ENCODE assay signal across 16 cellular contexts in the genomic region with DNA sequence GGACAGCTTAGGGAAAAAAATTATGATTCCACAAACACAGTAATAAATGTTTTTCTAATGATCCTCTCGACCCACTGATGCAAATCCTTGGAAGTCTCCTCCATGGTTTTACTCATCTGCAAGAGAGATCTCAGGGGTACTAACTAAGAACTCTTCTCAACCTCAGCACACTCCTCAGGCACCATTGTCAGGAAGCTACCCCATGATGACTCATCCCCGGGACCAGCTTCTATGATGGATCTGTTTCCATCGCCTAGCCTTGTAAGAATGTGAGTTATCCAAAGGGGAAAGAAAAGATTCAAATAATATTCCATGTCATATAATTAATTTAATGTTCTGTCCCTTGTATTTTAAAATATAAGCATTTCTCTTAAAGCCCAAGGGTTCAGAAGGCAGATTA.
DNase-seq lines count a peak whose midpoint lies in the region; ATAC-seq, FAIRE-seq and TF ChIP-seq lines count a peak whose summit lies in the region.
"Had no signal": no experiment of that assay in that cellular context is flagged by ENCODE, and none has a peak within 500 bp of the region (broad histone marks: within the 10 kb centered on the region; RNA-seq: fewer than 3 reads in every experiment).

No MANE protein-coding gene starts in this region.

- H3K27me3 Mint-ChIP-seq in endothelial cell (ENCODE audit: unreplicated experiment) (peaks cover 2% of the 10 kb centered on the region), chondrocyte (ENCODE audit: low read depth) (peaks cover 4% of the 10 kb centered on the region)
- H3K27me3 Mint-ChIP-seq: CD4-positive, alpha-beta memory T cell had no signal

- TF ChIP-seq EP300 in A549 (IDR thresholded peaks at IDR 0.05): no peak
- TF ChIP-seq EP300 in H1 (IDR thresholded peaks at IDR 0.05; ENCODE audit: borderline replicate concordance in 1 of 2, low read depth in 2 of 2, low read length in 2 of 2): no peak

- FAIRE-seq in A549 (lab: Jason Lieb, UNC) (no peak), H1 (lab: Jason Lieb, UNC) (peak; percentile 60)
- FAIRE-seq: GM19239, HTR-8/SVneo had no signal

- DNase-seq in A549 (ENCODE audit: low read depth in 1 of 2, low spot score in 1 of 2) (no peak), HT1080 (ENCODE audit: low read depth) (peak; percentile 30), H1 (ENCODE audit: low read depth in 1 of 2, low spot score in 2 of 2) (no peak), islet precursor cell (peak; percentile 58), ureter (ENCODE audit: low spot score) (no peak), endothelial cell (ENCODE audit: low spot score) (no peak), chondrocyte (ENCODE audit: low spot score) (no peak)
- DNase-seq: BE2C; CD4-positive, alpha-beta memory T cell; DND-41; GF-D8; HCEC 1CT; HFFc6 had no signal

- H3K9me3 Mint-ChIP-seq in endothelial cell (ENCODE audit: unreplicated experiment) (no peaks in the 10 kb centered on the region), chondrocyte (ENCODE audit: low read depth) (peaks cover 7% of the 10 kb centered on the region)

- H3K27ac Mint-ChIP-seq in endothelial cell (ENCODE audit: unreplicated experiment) (no peak overlapping the region), chondrocyte (ENCODE audit: unreplicated experiment) (no peak overlapping the region)
- H3K27ac Mint-ChIP-seq: CD4-positive, alpha-beta memory T cell; HFFc6 had no signal

- H3K14ac ChIP-seq in H1 (ENCODE audit: insufficient read length): no peak overlapping the region

- no peak overlapping the region for H4K5ac ChIP-seq in H1 (ENCODE audit: insufficient read length, low read depth, low read length)

- H2BK12ac ChIP-seq in H1 (ENCODE audit: low read depth, low read length): no peak overlapping the region

- H3K4me2 ChIP-seq in A549 (no peak overlapping the region), H1 (ENCODE audit: insufficient read depth in 1 of 2, low read depth in 2 of 2, low read length in 2 of 2) (no peak overlapping the region)

- H4K20me1 ChIP-seq in H1 (replicated peaks in 1 of 2; ENCODE audit: control insufficient read depth in 1 of 2, insufficient read depth in 2 of 2, low read length in 2 of 2): no peaks in the 10 kb centered on the region

- H3K18ac ChIP-seq in H1 (ENCODE audit: extremely low read depth, low read length): no peak overlapping the region

- no peaks in the 10 kb centered on the region for H3K79me1 ChIP-seq in H1 (ENCODE audit: low read depth, low read length)

- H3K9me3 ChIP-seq in A549 (no peaks in the 10 kb centered on the region), H1 (ENCODE audit: insufficient read depth in 2 of 2, low read depth in 1 of 2, low read length in 1 of 2) (no peaks in the 10 kb centered on the region)
- H3K9me3 ChIP-seq: BE2C had no signal

- no peak for ATAC-seq in A549

- WGBS in A549 (ENCODE audit: missing lambda C conversion rate): 0% methylated on average over 3 of the region's 3 CpGs
- WGBS in H1 (ENCODE audit: extremely low coverage in 1 of 2, insufficient coverage in 1 of 2, insufficient read length in 1 of 2, insufficient replicate concordance in 2 of 2, low coverage in 1 of 2, low lambda C conversion rate in 2 of 2, missing lambda C conversion rate in 1 of 2), 2 experiments: 98% methylated on average over 3 of the region's 3 CpGs; no CpG with 5 or more reads in 1 of the 2 experiments

- no peaks in the 10 kb centered on the region for H3K36me3 ChIP-seq in H1 (ENCODE audit: control insufficient read depth in 2 of 4, insufficient read depth in 4 of 4, low read length in 3 of 4)
- H3K36me3 ChIP-seq: BE2C had no signal

- no peak overlapping the region for H2AK5ac ChIP-seq in H1 (ENCODE audit: low read depth, low read length)

- no peak overlapping the region for H2BK15ac ChIP-seq in H1 (ENCODE audit: low read length)

- no peak overlapping the region for H4K91ac ChIP-seq in H1 (replicated peaks; ENCODE audit: insufficient read length, low read length)

- H3K4me1 ChIP-seq in A549 (no peaks in the 10 kb centered on the region), H1 (replicated peaks in 1 of 4; ENCODE audit: control insufficient read depth in 3 of 4, insufficient read depth in 4 of 4, low read length in 3 of 4) (no peaks in the 10 kb centered on the region)
- H3K4me1 ChIP-seq: BE2C had no signal

- H3K4me1 Mint-ChIP-seq in endothelial cell (ENCODE audit: unreplicated experiment) (no peaks in the 10 kb centered on the region), chondrocyte (ENCODE audit: low read depth) (no peaks in the 10 kb centered on the region)
- H3K4me1 Mint-ChIP-seq: CD4-positive, alpha-beta memory T cell had no signal

- no peak overlapping the region for H2BK120ac ChIP-seq in H1 (replicated peaks; ENCODE audit: low read depth, low read length)

- POLR2A ChIA-PET in A549 (lab: Yijun Ruan, JAX) (no interaction called here), H1 (lab: Charles Lee; ENCODE audit: partially characterized antibody) (no interaction called here)

- no peak overlapping the region for H2BK20ac ChIP-seq in H1 (ENCODE audit: low read length)

- H3K79me2 ChIP-seq in H1 (ENCODE audit: control insufficient read depth in 1 of 2, insufficient read depth in 2 of 2, low read length in 2 of 2): no peaks in the 10 kb centered on the region

- 0 out of 2 replicates have a peak overlapping the region, but pooled peaks have one; percentile 53 for H2AFZ ChIP-seq in H1 (ENCODE audit: low read length)

- H3K36me3 Mint-ChIP-seq in endothelial cell (ENCODE audit: low read depth, unreplicated experiment) (no peaks in the 10 kb centered on the region), chondrocyte (ENCODE audit: low read depth) (no peaks in the 10 kb centered on the region)
- H3K36me3 Mint-ChIP-seq: CD4-positive, alpha-beta memory T cell had no signal

- H3K9ac ChIP-seq in H1 (replicated peaks in 1 of 4; ENCODE audit: extremely low read depth in 1 of 4, low read depth in 3 of 4, low read length in 3 of 4): no peak overlapping the region

- H3K4me3 ChIP-seq in A549 (no peak overlapping the region), H1 (ENCODE audit: extremely low read depth in 1 of 4, insufficient read depth in 2 of 4, low read depth in 3 of 4, low read length in 4 of 4) (no peak overlapping the region)

- H3K23ac ChIP-seq in H1 (ENCODE audit: insufficient read length): no peak overlapping the region

- H3K27me3 ChIP-seq in H1 (replicated peaks in 1 of 4; ENCODE audit: control insufficient read depth in 3 of 4, extremely low read depth in 1 of 4, insufficient read depth in 3 of 4, low read length in 3 of 4): no peaks in the 10 kb centered on the region
- H3K27me3 ChIP-seq: BE2C had no signal

- H3K4me3 Mint-ChIP-seq in endothelial cell (ENCODE audit: unreplicated experiment): no peak overlapping the region
- H3K4me3 Mint-ChIP-seq in chondrocyte (ENCODE audit: unreplicated experiment): no peak overlapping the region
- H3K4me3 Mint-ChIP-seq: CD4-positive, alpha-beta memory T cell; HFFc6 had no signal

- TF ChIP-seq POLR2A in A549 (IDR thresholded peaks at IDR 0.05; ENCODE audit: low read length) (no peak), H1 (IDR thresholded peaks at IDR 0.05; ENCODE audit: control extremely low read depth in 1 of 2, low read depth in 2 of 2, low read length in 2 of 2) (no peak)

- H4K8ac ChIP-seq in H1 (ENCODE audit: extremely low read depth, insufficient read depth, low read length): no peak overlapping the region

- H3K56ac ChIP-seq in H1 (replicated peaks; ENCODE audit: insufficient read length, low read depth, low read length): no peak overlapping the region

- H3K4ac ChIP-seq in H1 (replicated peaks; ENCODE audit: insufficient read length, low read depth, low read length): no peak overlapping the region

- TF ChIP-seq CTCF in A549 (IDR thresholded peaks at IDR 0.05): no peak
- no peak for TF ChIP-seq CTCF in H1 (IDR thresholded peaks at IDR 0.05; ENCODE audit: control extremely low read depth in 1 of 3, insufficient read depth in 1 of 3, low read depth in 1 of 3, low read length in 3 of 3)
- TF ChIP-seq CTCF in endothelial cell (IDR thresholded peaks at IDR 0.05; ENCODE audit: unreplicated experiment): no peak
- no peak for TF ChIP-seq CTCF in chondrocyte (IDR thresholded peaks at IDR 0.05)

- CTCF ChIA-PET in A549 (lab: Yijun Ruan, JAX): no interaction called here
- CTCF ChIA-PET in H1 (lab: Charles Lee; ENCODE audit: partially characterized antibody): no interaction called here

- H2BK5ac ChIP-seq in H1 (ENCODE audit: low read depth, low read length): no peak overlapping the region

- no peaks in the 10 kb centered on the region for H3K23me2 ChIP-seq in H1 (ENCODE audit: low read depth, low read length)

- H3K27ac ChIP-seq in A549 (no peak overlapping the region), H1 (ENCODE audit: low read depth, low read length) (no peak overlapping the region)
- H3K27ac ChIP-seq: C4-2B had no signal

- TF ChIP-seq RAD21 in A549 (conservative IDR thresholded peaks at IDR 0.05 in 1 of 2, IDR thresholded peaks at IDR 0.05 in 1 of 2): no peak
- TF ChIP-seq RAD21 in H1 (IDR thresholded peaks at IDR 0.05 in 1 of 2, conservative IDR thresholded peaks at IDR 0.05 in 1 of 2; ENCODE audit: low read depth in 2 of 2, low read length in 2 of 2): no peak

TF ChIP-seq in A549, 52 proteins besides CTCF, POLR2A, EP300 and RAD21:
- TF ChIP-seq FOSL2 (IDR thresholded peaks at IDR 0.05) (no peak), FOSL2 (CRISPR knock-in tag; IDR thresholded peaks at IDR 0.05) (0 out of 2 replicates have a peak, but pooled peaks have one; percentile 4), HES2 (IDR thresholded peaks at IDR 0.05) (no peak)

TF ChIP-seq in H1, 55 proteins besides CTCF, POLR2A, EP300 and RAD21:
- TF ChIP-seq HDAC6 (IDR thresholded peaks at IDR 0.05; ENCODE audit: low read depth, low read length) (no peak), JUND (IDR thresholded peaks at IDR 0.05; ENCODE audit: low read length) (peak; percentile 83), JUN (IDR thresholded peaks at IDR 0.05; ENCODE audit: low read depth, low read length) (0 out of 2 replicates have a peak, but pooled peaks have one; percentile 27)

Comparison
In these comparisons a context has a peak if more than half of its experiments do, and no peak if none do; other contexts are left out.
1. DNase-seq: peak in HT1080 (single experiment) and islet precursor cell (single experiment); none in A549 (0 of 2), H1 (0 of 2), ureter (single experiment), endothelial cell (single experiment) and chondrocyte (single experiment).
2. Of the 18 proteins assayed by ChIP-seq in both H1 and A549: peak only in H1: JUN; only in A549: none; in both: none; in neither: 17.